1 cellular context compared by ENCODE assay signal in genomic region chr3:170728181-170728580, GRCh38.
TF ChIP-seq lines count a peak whose summit lies in the region.

No MANE protein-coding gene starts in this region.

TF ChIP-seq in SK-N-SH, 30 proteins besides CTCF, POLR2A, EP300 and RAD21 (continued from another document):
- TF ChIP-seq NRF1 (IDR thresholded peaks at IDR 0.05; ENCODE audit: low read depth, low read length) = no peak
